In genomic region chr2:208549546-208550158, GRCh38 we compare ENCODE assay signal across 1 cellular context.
A peak's percentile ranks its signal among the peaks of the same experiment; 100 is the strongest.
TF ChIP-seq lines count a peak whose summit lies in the region.

No MANE protein-coding gene starts in this region.

TF ChIP-seq in K562, 482 proteins besides CTCF, POLR2A, EP300 and RAD21 (continued from another document):
- TF ChIP-seq HOMEZ (CRISPR knock-in tag; IDR thresholded peaks at IDR 0.05): no peak
- no peak for TF ChIP-seq PHB2 (IDR thresholded peaks at IDR 0.05; ENCODE audit: low read depth)
- TF ChIP-seq FOXM1 (IDR thresholded peaks at IDR 0.05; ENCODE audit: low read depth): no peak
- TF ChIP-seq FOXM1 (CRISPR knock-in tag; IDR thresholded peaks at IDR 0.05; ENCODE audit: low read depth): no peak
- no peak for TF ChIP-seq USF1 (CRISPR knock-in tag; IDR thresholded peaks at IDR 0.05)
- no peak for TF ChIP-seq GATAD2B (IDR thresholded peaks at IDR 0.05; ENCODE audit: borderline replicate concordance)
- TF ChIP-seq ZBTB5 (IDR thresholded peaks at IDR 0.05): no peak
- TF ChIP-seq MLX (CRISPR knock-in tag; conservative IDR thresholded peaks at IDR 0.05): no peak
- peak; percentile 64 for TF ChIP-seq RBM25 (IDR thresholded peaks at IDR 0.05; ENCODE audit: low read depth, low read length, severe bottlenecking)
- TF ChIP-seq FUS (optimal IDR thresholded peaks at IDR 0.05; ENCODE audit: low read depth, low read length): no peak
- TF ChIP-seq KDM1A (IDR thresholded peaks at IDR 0.05): 0 out of 4 replicates have a peak, but pooled peaks of 1 of the 2 experiments have one; percentile 11
- TF ChIP-seq KDM2B (CRISPR knock-in tag; IDR thresholded peaks at IDR 0.05): no peak
